21 cellular contexts compared by ENCODE assay signal in the genomic region with DNA sequence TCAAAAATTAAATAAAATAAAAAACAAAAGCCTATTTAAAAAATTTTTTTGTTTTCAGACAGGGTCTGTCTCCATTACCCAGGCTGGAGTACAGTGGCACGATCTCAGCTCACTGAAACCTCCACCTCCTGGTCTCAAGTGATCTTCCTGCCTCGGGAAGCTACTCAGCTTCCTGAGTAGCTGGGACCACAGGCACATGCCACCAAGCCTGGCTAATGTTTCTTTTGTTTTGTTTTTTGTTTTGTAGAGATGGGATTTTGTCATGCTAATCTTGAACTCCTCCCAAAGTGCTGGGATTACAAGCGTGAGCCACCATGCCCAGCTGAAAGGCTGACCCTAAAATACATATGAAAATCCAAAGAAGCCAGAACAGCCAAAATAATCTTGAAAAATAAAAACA.
"Had no signal": no experiment of that assay in that cellular context is flagged by ENCODE, and none has a peak within 500 bp of the region (broad histone marks: within the 10 kb centered on the region; RNA-seq: fewer than 3 reads in every experiment).

No MANE protein-coding gene starts in this region.

- H3K36me3 ChIP-seq: gastrocnemius medialis, neural progenitor cell had no signal

- H3K9me3 ChIP-seq: gastrocnemius medialis, mucosa of descending colon had no signal

- H3K4me1 ChIP-seq: neural progenitor cell had no signal

- H3K27me3 ChIP-seq: gastrocnemius medialis, neural progenitor cell had no signal

- H3K27ac ChIP-seq: gastrocnemius medialis, neural progenitor cell had no signal

- H3K9ac ChIP-seq: neural progenitor cell had no signal

- H3K4me2 ChIP-seq: neural progenitor cell had no signal

- H3K4me3 ChIP-seq: gastrocnemius medialis, lung, mucosa of descending colon, neural progenitor cell had no signal

- ATAC-seq: activated CD8-positive, alpha-beta T cell treated with anti-CD3 and anti-CD28 coated beads for 36 hours; activated naive CD8-positive, alpha-beta T cell treated with anti-CD3 and anti-CD28 coated beads, Interleukin-2, amount 50 U/mL, for 24 hours; esophagus mucosa; gastrocnemius medialis; left lobe of liver; mucosa of descending colon; naive thymus-derived CD4-positive, alpha-beta T cell; T-cell had no signal

- DNase-seq: activated CD4-positive, alpha-beta T cell treated with anti-CD3 and anti-CD28 coated beads for 48 hours; activated CD4-positive, CD25-positive, alpha-beta regulatory T cell; activated CD8-positive, alpha-beta T cell treated with anti-CD3 and anti-CD28 coated beads for 36 hours; activated effector memory CD4-positive, alpha-beta T cell treated with Interleukin-2 at 50 U/mL for 16 hours; activated naive CD4-positive, alpha-beta T cell treated with anti-CD3 and anti-CD28 coated beads, Interleukin-2, amount 10 ng/mL, durations not matched to agents 7 days and 5 days; activated naive CD8-positive, alpha-beta T cell treated with anti-CD3 and anti-CD28 coated beads, Interleukin-2, amount 50 U/mL, for 24 hours; activated T-cell treated with anti-CD3 and anti-CD28 coated beads, Interleukin-2, amount 50 U/mL, for 48 hours; anterior cingulate cortex; caudate nucleus; gastrocnemius medialis; head of caudate nucleus; mucosa of descending colon; naive thymus-derived CD4-positive, alpha-beta T cell; stimulated activated CD4-positive, alpha-beta T cell treated with anti-CD3 and anti-CD28 coated beads, Interleukin-1b, Interleukin-23, amount 100 ng/mL, for 48 hours; stimulated activated CD8-positive, alpha-beta memory T cell treated with anti-CD3 and anti-CD28 coated beads, Interleukin-4, amount 100 ng/mL, for 48 hours; stimulated activated naive CD4-positive, alpha-beta T cell; T-cell had no signal
